ENCODE assay signal across 8 cellular contexts in genomic region chr3:149042766-149043386, GRCh38. TPM values are rescaled to one million over a fixed set of nuclear protein-coding genes. Genes with fewer than 3 reads are reported as not detected.
DNase-seq lines count a peak whose midpoint lies in the region; ATAC-seq and TF ChIP-seq lines count a peak whose summit lies in the region.

No MANE protein-coding gene starts in this region.

- H3K27ac ChIP-seq in CD8-positive, alpha-beta T cell (ENCODE audit: low read depth, low read length): no peak overlapping the region
- no peak overlapping the region for H3K27ac ChIP-seq in colonic mucosa
- H3K27ac ChIP-seq in trophoblast cell (ENCODE audit: low read depth, low read length): no peak overlapping the region

- H3K9me3 Mint-ChIP-seq in CD8-positive, alpha-beta T cell: no peaks in the 10 kb centered on the region

- no peaks in the 10 kb centered on the region for H3K79me1 ChIP-seq in trophoblast cell (ENCODE audit: low read length)

- DNase-seq in CD8-positive, alpha-beta T cell: no peak
- DNase-seq in cardiac fibroblast (ENCODE audit: low read depth in 2 of 2) (peak; percentile 54 to 77), colonic mucosa (no peak), cortex of kidney (lab: John Stamatoyannopoulos, UW) (no peak), mesenteric fat pad (ENCODE audit: low spot score) (no peak), trophoblast cell (no peak)

- no peak overlapping the region for H4K8ac ChIP-seq in trophoblast cell (ENCODE audit: low read depth, low read length)

- no CpG with 5 or more reads among the region's 1 CpG for WGBS in trophoblast cell (ENCODE audit: extremely low coverage, insufficient coverage, insufficient read length)

- H3K79me2 ChIP-seq in trophoblast cell (ENCODE audit: control insufficient read depth, insufficient read depth, low read length, poor library complexity): no peaks in the 10 kb centered on the region

- ATAC-seq in CD8-positive, alpha-beta T cell: no peak
- ATAC-seq in GM19438 (IDR thresholded peaks at IDR 0.05; ENCODE audit: low read depth, unreplicated experiment) (peak; percentile 84), HG03342 (IDR thresholded peaks at IDR 0.05; ENCODE audit: unreplicated experiment) (peak; percentile 89)

- no peak overlapping the region for H3K4me2 ChIP-seq in trophoblast cell (ENCODE audit: low read length)

- H3K14ac ChIP-seq in trophoblast cell (ENCODE audit: low read length): no peak overlapping the region

- peaks cover 8% of the 10 kb centered on the region for H3K36me3 ChIP-seq in CD8-positive, alpha-beta T cell (ENCODE audit: insufficient read depth, low read length)
- no peaks in the 10 kb centered on the region for H3K36me3 ChIP-seq in colonic mucosa
- H3K36me3 ChIP-seq in trophoblast cell (ENCODE audit: control insufficient read depth in 1 of 2, insufficient read depth in 2 of 2, low read length in 2 of 2): peaks cover 3% of the 10 kb centered on the region in 2 experiments

- H3K27me3 Mint-ChIP-seq in CD8-positive, alpha-beta T cell (ENCODE audit: low read depth): no peaks in the 10 kb centered on the region

- peaks cover 70% of the 10 kb centered on the region for H3K36me3 Mint-ChIP-seq in CD8-positive, alpha-beta T cell

- H2AFZ ChIP-seq in trophoblast cell (ENCODE audit: insufficient read depth, low read length, poor library complexity): no peak overlapping the region

- H3K27me3 ChIP-seq in CD8-positive, alpha-beta T cell (ENCODE audit: insufficient read depth, low read length): no peaks in the 10 kb centered on the region
- H3K27me3 ChIP-seq in colonic mucosa (no peaks in the 10 kb centered on the region), trophoblast cell (ENCODE audit: insufficient read depth, low read length) (no peaks in the 10 kb centered on the region)

- H3K27ac Mint-ChIP-seq in CD8-positive, alpha-beta T cell: peak overlapping the region; percentile 38

- H2BK12ac ChIP-seq in trophoblast cell (ENCODE audit: low read length): no peak overlapping the region

- no peaks in the 10 kb centered on the region for H3K9me3 ChIP-seq in CD8-positive, alpha-beta T cell (ENCODE audit: low read length)
- H3K9me3 ChIP-seq in colonic mucosa: no peaks in the 10 kb centered on the region
- H3K9me3 ChIP-seq in trophoblast cell (ENCODE audit: insufficient read depth, low read depth, low read length): no peaks in the 10 kb centered on the region

- H3K18ac ChIP-seq in trophoblast cell (ENCODE audit: low read length): no peak overlapping the region

- POLR2A ChIA-PET in CD8-positive, alpha-beta T cell (lab: Charles Lee): no interaction called here

- H4K91ac ChIP-seq in trophoblast cell (ENCODE audit: low read depth, low read length): no peak overlapping the region

- H2BK5ac ChIP-seq in trophoblast cell (ENCODE audit: low read depth, low read length, poor library complexity): no peak overlapping the region

- H2AK5ac ChIP-seq in trophoblast cell (ENCODE audit: low read length): no peak overlapping the region

- H3K4me3 ChIP-seq in CD8-positive, alpha-beta T cell (ENCODE audit: low read depth, low read length): no peak overlapping the region
- H3K4me3 ChIP-seq in cardiac fibroblast (replicated peaks in 1 of 2; ENCODE audit: low read depth in 2 of 2, low read length in 2 of 2) (no peak overlapping the region), colonic mucosa (no peak overlapping the region), trophoblast cell (ENCODE audit: low read depth, low read length) (no peak overlapping the region)

- H3K9ac ChIP-seq in colonic mucosa (ENCODE audit: low read depth in 2 of 2, low read length in 2 of 2) (no peak overlapping the region), trophoblast cell (ENCODE audit: low read length) (no peak overlapping the region)

- H3K4me1 ChIP-seq in CD8-positive, alpha-beta T cell (ENCODE audit: insufficient read depth, low read length): peaks cover 7% of the 10 kb centered on the region
- H3K4me1 ChIP-seq in colonic mucosa (no peaks in the 10 kb centered on the region), trophoblast cell (ENCODE audit: control insufficient read depth in 1 of 2, insufficient read depth in 2 of 2, low read length in 2 of 2) (no peaks in the 10 kb centered on the region)

- H3K4me1 Mint-ChIP-seq in CD8-positive, alpha-beta T cell (ENCODE audit: low read depth): peaks cover 20% of the 10 kb centered on the region

- CTCF ChIA-PET in CD8-positive, alpha-beta T cell (lab: Charles Lee): interaction anchor here (0.6 kb wide), 1 partner anchor 499 kb away, joined by 3 read pairs; no protein-coding TSS in a partner anchor

- no peak overlapping the region for H3K4ac ChIP-seq in trophoblast cell (ENCODE audit: low read depth, low read length)

- no peak overlapping the region for H3K23ac ChIP-seq in trophoblast cell (ENCODE audit: low read length)

- H4K12ac ChIP-seq in trophoblast cell (ENCODE audit: low read depth, low read length): no peak overlapping the region

- intact Hi-C loops in CD8-positive, alpha-beta T cell (cut with DNase I, micrococcal nuclease): loop anchor here in 1 of 2 experiments (1.0 kb wide), 1 partner anchor 52 kb away; the partner anchor contains the start of gene GYG1
- intact Hi-C loops in colonic mucosa (cut with DNase I): no loop called here

- no peak overlapping the region for H3K4me3 Mint-ChIP-seq in CD8-positive, alpha-beta T cell

- H2BK120ac ChIP-seq in trophoblast cell (ENCODE audit: insufficient read depth, low read length, poor library complexity): no peak overlapping the region

- no peak for TF ChIP-seq CTCF in CD8-positive, alpha-beta T cell (IDR thresholded peaks at IDR 0.05)
- no peak for TF ChIP-seq CTCF in cardiac fibroblast (IDR thresholded peaks at IDR 0.05; ENCODE audit: low read depth, low read length)
- no peak for TF ChIP-seq CTCF in colonic mucosa (IDR thresholded peaks at IDR 0.05)

RNA-seq across cellular contexts. Expression of gene HLTF, which starts 43.5 kb away (rescaled TPM):
- total RNA-seq in CD8-positive, alpha-beta T cell: 1 to 10 TPM; 4.6 to 6.3 TPM
- total RNA-seq in colonic mucosa: 10 to 100 TPM; 12.3 to 16.4 TPM
- total RNA-seq in mesenteric fat pad: 20.2 TPM
- polyA plus RNA-seq in trophoblast cell (2013): 10.0 and 10.3 TPM in 2 replicates

RNA-seq across cellular contexts. Expression of gene GYG1, which starts 51.5 kb away (rescaled TPM):
- 10 to 100 TPM; 29.4 to 35.2 TPM for total RNA-seq in CD8-positive, alpha-beta T cell
- total RNA-seq in colonic mucosa (10 to 100 TPM; 26.1 to 32.2 TPM), mesenteric fat pad (52.9 TPM)
- 28.0 and 30.5 TPM in 2 replicates for polyA plus RNA-seq in trophoblast cell (2013)

Comparison
In these comparisons a context has a peak if more than half of its experiments do, and no peak if none do; other contexts are left out.
1. DNase-seq: peak in cardiac fibroblast (2 of 2); none in CD8-positive, alpha-beta T cell (0 of 7), colonic mucosa (single experiment), cortex of kidney (single experiment), mesenteric fat pad (single experiment) and trophoblast cell (0 of 2).